8 cellular contexts compared by ENCODE assay signal in genomic region chr15:78565951-78566774, GRCh38. TPM values are rescaled to one million over a fixed set of nuclear protein-coding genes. Genes with fewer than 3 reads are reported as not detected.
DNase-seq lines count a peak whose midpoint lies in the region; ATAC-seq and TF ChIP-seq lines count a peak whose summit lies in the region.

No MANE protein-coding gene starts in this region.

- H3K36me3 Mint-ChIP-seq in MCF 10A (ENCODE audit: insufficient read depth, unreplicated experiment) (no peaks in the 10 kb centered on the region), memory B cell (no peaks in the 10 kb centered on the region)

- H3K4me3 ChIP-seq in aorta (ENCODE audit: low read length in 2 of 2), result peak overlapping the region; percentile 15 to 79

- CTCF ChIA-PET in MCF 10A (lab: Yijun Ruan, JAX), result interaction anchor here (0.6 to 2.0 kb wide), 10 partner anchors 8 to 1346 kb away, joined by 3 to 11 read pairs (median 3); partner anchors contain the start of gene IREB2

- H3K4me1 ChIP-seq in aorta (ENCODE audit: control insufficient read depth in 1 of 2, insufficient read depth in 2 of 2, low read length in 2 of 2), result no peaks in the 10 kb centered on the region

- no peaks in the 10 kb centered on the region for H3K9me3 ChIP-seq in aorta (ENCODE audit: control insufficient read depth, low read length)

- no peaks in the 10 kb centered on the region for H3K36me3 ChIP-seq in aorta (ENCODE audit: control insufficient read depth in 1 of 2, insufficient read depth in 2 of 2, low read length in 1 of 2)

- H3K27ac Mint-ChIP-seq in MCF 10A (ENCODE audit: low read depth, unreplicated experiment) (peak overlapping the region; percentile 54), memory B cell (no peak overlapping the region)

- POLR2A ChIA-PET in MCF 10A (lab: Yijun Ruan, JAX), result interaction anchor here (0.6 to 3.8 kb wide), 12 partner anchors 8 to 308 kb away, joined by 3 to 67 read pairs (median 6); partner anchors contain the start of genes HYKK, IREB2, PSMA4 and SKIC8

- DNase-seq in SHP77 (lab: John Stamatoyannopoulos, UW), result peak; percentile 20 to 47
- DNase-seq in SHP77 treated with DMSO at 0.1 percent for 48 hours (lab: John Stamatoyannopoulos, UW), result no peak
- DNase-seq in HCEC 1CT, result peak; percentile 24
- DNase-seq in NCI-H2171 treated with DMSO at 0.1 percent for 48 hours (lab: John Stamatoyannopoulos, UW), result peak; percentile 40
- DNase-seq in MCF 10A (ENCODE audit: unreplicated experiment), result peak; percentile 50
- no peak for DNase-seq in memory B cell (ENCODE audit: low spot score in 2 of 2)
- no peak for DNase-seq in aorta
- no peak for DNase-seq in NCI-H2029 treated with DMSO at 0.1 percent for 48 hours (lab: John Stamatoyannopoulos, UW)

- no peak overlapping the region for H3K27ac ChIP-seq in aorta (ENCODE audit: low read depth in 1 of 2, low read length in 2 of 2)

- H3K4me3 Mint-ChIP-seq in MCF 10A (ENCODE audit: unreplicated experiment), result peak overlapping the region; percentile 86
- H3K4me3 Mint-ChIP-seq in memory B cell, result peak overlapping the region; percentile 98

- intact Hi-C loops in MCF 10A (cut with micrococcal nuclease), result loop anchor here (2.0 kb wide), 2 partner anchors 25 to 59 kb away; partner anchors contain the start of genes HYKK and PSMA4
- intact Hi-C loops in aorta (cut with DNase I), result no loop called here

- ATAC-seq in memory B cell (ENCODE audit: low read depth), result no peak
- ATAC-seq in aorta (ENCODE audit: low FRiP score), result no peak

- no peaks in the 10 kb centered on the region for H3K27me3 Mint-ChIP-seq in MCF 10A (ENCODE audit: insufficient read depth, unreplicated experiment)
- H3K27me3 Mint-ChIP-seq in memory B cell, result peaks cover 21% of the 10 kb centered on the region

- H3K9me3 Mint-ChIP-seq in MCF 10A (ENCODE audit: unreplicated experiment) (no peaks in the 10 kb centered on the region), memory B cell (no peaks in the 10 kb centered on the region)

- peaks cover 8% of the 10 kb centered on the region for H3K4me1 Mint-ChIP-seq in MCF 10A (ENCODE audit: insufficient read depth, unreplicated experiment)
- peaks cover 19% of the 10 kb centered on the region for H3K4me1 Mint-ChIP-seq in memory B cell

- peak; percentile 26 for TF ChIP-seq CTCF in MCF 10A (IDR thresholded peaks at IDR 0.05; ENCODE audit: unreplicated experiment)

- 1 to 2% methylated on average over 19 of the region's 19 CpGs for WGBS in aorta, 2 donors

- no peaks in the 10 kb centered on the region for H3K27me3 ChIP-seq in aorta (ENCODE audit: control insufficient read depth in 1 of 2, insufficient read depth in 2 of 2, low read length in 1 of 2)

- BruUV-seq in MCF 10A (replicated peaks; lab: Mats Ljungman, UMichigan), result TSS peak; percentile 44

RNA-seq across cellular contexts. Expression of gene CHRNA5, which starts 0.8 kb away (rescaled TPM):
- total RNA-seq in MCF 10A (2022) (1.9 and 2.3 TPM in 2 replicates), aorta (1 to 10 TPM in 1 of 2 donors, under 1 TPM in 1; 0.84 to 1.6 TPM)
- polyA plus RNA-seq in aorta, result under 1 TPM; 0.25 to 0.41 TPM

RNA-seq across cellular contexts. Expression of gene PSMA4, which starts 25.9 kb away (rescaled TPM):
- total RNA-seq in MCF 10A (2022) (221 and 261 TPM in 2 replicates), aorta (10 to 100 TPM; 88.5 to 97.1 TPM)
- polyA plus RNA-seq in aorta, result 100 to 1,000 TPM; 126 to 204 TPM

RNA-seq across cellular contexts. Expression of gene CHRNA3, which starts 54.6 kb away (rescaled TPM):
- total RNA-seq in MCF 10A (2022) (not detected in 2 replicates), aorta (not detected)
- polyA plus RNA-seq in aorta, result not detected

RNA-seq across cellular contexts. Expression of gene HYKK, which starts 58.8 kb away (rescaled TPM):
- 1.2 and 1.3 TPM in 2 replicates for total RNA-seq in MCF 10A (2022)
- total RNA-seq in aorta, result 1 to 10 TPM; 4.5 to 8.0 TPM
- 1 to 10 TPM in 1 of 2 donors, under 1 TPM in 1; 0.88 to 8.6 TPM for polyA plus RNA-seq in aorta

Comparison
In these comparisons a context has a peak if more than half of its experiments do, and no peak if none do; other contexts are left out.
1. DNase-seq: peak in SHP77 (2 of 2), HCEC 1CT (single experiment), NCI-H2171 treated with DMSO at 0.1 percent for 48 hours (single experiment) and MCF 10A (single experiment); none in SHP77 treated with DMSO at 0.1 percent for 48 hours (single experiment), memory B cell (0 of 2), aorta (0 of 2) and NCI-H2029 treated with DMSO at 0.1 percent for 48 hours (single experiment).